19 cellular contexts compared by ENCODE assay signal in the genomic region with DNA sequence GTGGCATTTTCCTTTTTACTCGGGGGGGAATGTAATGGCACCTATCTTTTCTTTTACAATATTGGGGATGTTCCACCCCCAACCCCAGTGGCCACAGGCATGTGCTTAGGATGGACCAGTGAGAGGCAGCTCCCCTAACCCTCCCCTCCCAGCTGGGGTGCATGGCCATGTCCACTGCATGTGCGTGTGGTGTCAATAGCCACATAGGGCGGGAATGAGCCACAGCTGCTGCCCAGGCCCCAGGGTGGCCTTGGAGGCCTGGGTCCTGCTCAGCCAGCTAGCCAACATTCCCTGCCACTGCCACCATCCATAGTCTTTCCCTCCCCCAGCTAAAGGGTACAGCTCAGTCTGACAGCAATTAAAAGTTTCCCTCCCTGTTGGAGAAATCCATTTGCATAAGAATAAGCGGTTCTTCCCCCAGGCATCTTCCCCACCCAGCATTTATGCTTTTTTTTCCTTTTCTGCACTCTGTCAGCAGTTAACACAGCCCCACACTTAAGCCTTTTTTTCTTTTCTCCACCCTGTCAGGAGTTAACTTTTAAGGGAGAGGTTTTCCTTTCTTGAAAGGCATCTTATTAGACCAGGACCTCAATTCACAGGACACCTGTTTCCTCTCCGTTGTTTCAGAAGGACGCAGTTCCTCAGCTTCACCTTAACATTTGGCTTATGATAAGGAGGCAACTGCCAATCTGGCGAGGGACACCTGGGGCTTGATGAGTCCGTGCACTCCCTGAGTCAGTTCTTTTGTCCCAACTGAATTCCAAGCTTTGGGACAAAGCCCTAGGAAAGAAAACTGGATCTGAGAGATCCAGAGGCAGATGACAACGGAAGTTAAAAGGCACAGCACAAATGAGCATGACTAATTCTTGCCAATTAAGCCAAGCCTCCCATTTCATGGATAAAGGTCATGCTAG.
"Had no signal": no experiment of that assay in that cellular context is flagged by ENCODE, and none has a peak within 500 bp of the region (broad histone marks: within the 10 kb centered on the region; RNA-seq: fewer than 3 reads in every experiment).

No MANE protein-coding gene starts in this region.

- FAIRE-seq: keratinocyte had no signal

- ATAC-seq: gastrocnemius medialis; left cardiac atrium; lower lobe of right lung; right cardiac atrium; stimulated activated naive CD8-positive, alpha-beta T cell treated with anti-CD3 and anti-CD28 coated beads, Interleukin-15, Interleukin-2, amounts not matched to agents 100 U/mL and 50 U/mL, for 24 hours had no signal

- DNase-seq: central memory CD4-positive, alpha-beta T cell; effector CD4-positive, alpha-beta T cell; gastrocnemius medialis; glutamatergic neuron; immature natural killer cell; left cardiac atrium; left ventricle myocardium inferior; lower lobe of right lung; mesenchymal stem cell; midbrain; nephron progenitor cell; stimulated activated CD4-positive, alpha-beta T cell treated with anti-CD3 and anti-CD28 coated beads, Interleukin-2, amount 100 ng/mL, for 48 hours; stimulated activated naive CD8-positive, alpha-beta T cell treated with anti-CD3 and anti-CD28 coated beads, Interleukin-15, Interleukin-2, amounts not matched to agents 100 U/mL and 50 U/mL, for 24 hours; thyroid gland had no signal

- H3K4me1 ChIP-seq: gastrocnemius medialis, left ventricle myocardium inferior, lower lobe of right lung, suprapubic skin, thyroid gland had no signal

- H3K27me3 ChIP-seq: gastrocnemius medialis, suprapubic skin, thyroid gland had no signal

- H3K36me3 ChIP-seq: gastrocnemius medialis, left ventricle myocardium inferior, lower lobe of right lung, suprapubic skin, thyroid gland had no signal

- H3K9me3 ChIP-seq: gastrocnemius medialis, thyroid gland had no signal

- H3K4me1 Mint-ChIP-seq: immature natural killer cell, nephron progenitor cell had no signal

- H3K4me3 Mint-ChIP-seq: immature natural killer cell, nephron progenitor cell had no signal

- H3K27ac ChIP-seq: coronary artery, gastrocnemius medialis, left ventricle myocardium inferior, lower lobe of right lung, suprapubic skin, thyroid gland had no signal

- H3K4me3 ChIP-seq: coronary artery, gastrocnemius medialis, left ventricle myocardium inferior, lower lobe of right lung, smooth muscle cell, suprapubic skin, thyroid gland had no signal

- H3K27ac Mint-ChIP-seq: immature natural killer cell, nephron progenitor cell had no signal
